1 cellular context compared by ENCODE assay signal in the genomic region with DNA sequence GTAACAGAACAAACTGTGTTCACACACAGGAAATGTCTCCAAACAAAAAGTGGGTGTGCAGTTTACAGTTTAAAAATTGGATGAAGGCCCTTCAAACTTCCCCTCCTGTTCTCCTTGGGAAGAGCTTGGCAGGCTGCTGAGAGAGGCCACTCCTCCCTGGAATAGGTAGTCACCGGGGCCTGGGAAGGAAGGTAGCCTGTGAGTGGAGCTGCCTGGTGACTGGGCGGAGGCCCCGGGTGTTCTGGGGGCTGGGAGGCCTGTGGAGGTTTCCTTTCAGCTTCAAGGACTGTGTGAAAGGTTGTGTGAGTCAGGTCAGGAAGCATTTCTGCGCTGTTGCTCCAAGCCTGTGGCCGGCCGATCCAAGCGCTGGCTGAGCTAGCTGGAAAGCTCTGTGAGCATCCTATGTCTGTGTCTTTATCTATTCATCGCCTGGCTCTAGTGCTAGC.
TF ChIP-seq lines count a peak whose summit lies in the region.

No MANE protein-coding gene starts in this region.

TF ChIP-seq in SK-N-SH, 30 proteins besides CTCF, POLR2A, EP300 and RAD21 (continued from another document):
- TF ChIP-seq, protein P1, sequence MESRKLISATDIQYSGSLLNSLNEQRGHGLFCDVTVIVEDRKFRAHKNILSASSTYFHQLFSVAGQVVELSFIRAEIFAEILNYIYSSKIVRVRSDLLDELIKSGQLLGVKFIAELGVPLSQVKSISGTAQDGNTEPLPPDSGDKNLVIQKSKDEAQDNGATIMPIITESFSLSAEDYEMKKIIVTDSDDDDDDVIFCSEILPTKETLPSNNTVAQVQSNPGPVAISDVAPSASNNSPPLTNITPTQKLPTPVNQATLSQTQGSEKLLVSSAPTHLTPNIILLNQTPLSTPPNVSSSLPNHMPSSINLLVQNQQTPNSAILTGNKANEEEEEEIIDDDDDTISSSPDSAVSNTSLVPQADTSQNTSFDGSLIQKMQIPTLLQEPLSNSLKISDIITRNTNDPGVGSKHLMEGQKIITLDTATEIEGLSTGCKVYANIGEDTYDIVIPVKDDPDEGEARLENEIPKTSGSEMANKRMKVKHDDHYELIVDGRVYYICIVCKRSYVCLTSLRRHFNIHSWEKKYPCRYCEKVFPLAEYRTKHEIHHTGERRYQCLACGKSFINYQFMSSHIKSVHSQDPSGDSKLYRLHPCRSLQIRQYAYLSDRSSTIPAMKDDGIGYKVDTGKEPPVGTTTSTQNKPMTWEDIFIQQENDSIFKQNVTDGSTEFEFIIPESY (IDR thresholded peaks at IDR 0.05; ENCODE audit: borderline replicate concordance, low read depth) = no peak; the same call in 1 of the 2 replicates
- TF ChIP-seq POLR2AphosphoS5 (IDR thresholded peaks at IDR 0.05; ENCODE audit: low read depth, low read length) (peak; percentile 53; the same call in 1 of the 2 replicates), SIN3A (IDR thresholded peaks at IDR 0.05; ENCODE audit: borderline replicate concordance, low read depth, low read length) (peak; percentile 54; the same call in 1 of the 2 replicates), NFIC (IDR thresholded peaks at IDR 0.05; ENCODE audit: borderline replicate concordance) (peak; percentile 44; the same call in 1 of the 2 replicates), TAF1 (IDR thresholded peaks at IDR 0.05; ENCODE audit: borderline replicate concordance, low read depth, low read length) (peak; percentile 67; the same call in 1 of the 2 replicates), MEF2A (IDR thresholded peaks at IDR 0.05; ENCODE audit: borderline replicate concordance, low read depth) (no peak), MXI1 (IDR thresholded peaks at IDR 0.05; ENCODE audit: low read depth, low read length) (no peak), TCF12 (IDR thresholded peaks at IDR 0.05) (peak; percentile 66), RXRA (IDR thresholded peaks at IDR 0.05; ENCODE audit: borderline replicate concordance, low read depth) (peak; percentile 84), FOXM1 (IDR thresholded peaks at IDR 0.05; ENCODE audit: low read depth) (no peak), FOXJ3 (CRISPR knock-in tag; IDR thresholded peaks at IDR 0.05) (no peak), JUND (IDR thresholded peaks at IDR 0.05) (peak; percentile 71), FOSL2 (IDR thresholded peaks at IDR 0.05; ENCODE audit: borderline replicate concordance, low read depth) (peak; percentile 64; the same call in 1 of the 2 replicates), TEAD4 (IDR thresholded peaks at IDR 0.05; ENCODE audit: borderline replicate concordance, insufficient read depth) (0 out of 2 replicates have a peak, but pooled peaks have one; percentile 32)
- TF ChIP-seq, protein P2, sequence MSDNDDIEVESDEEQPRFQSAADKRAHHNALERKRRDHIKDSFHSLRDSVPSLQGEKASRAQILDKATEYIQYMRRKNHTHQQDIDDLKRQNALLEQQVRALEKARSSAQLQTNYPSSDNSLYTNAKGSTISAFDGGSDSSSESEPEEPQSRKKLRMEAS (IDR thresholded peaks at IDR 0.05; ENCODE audit: low read depth) = no peak
- TF ChIP-seq, protein P3, sequence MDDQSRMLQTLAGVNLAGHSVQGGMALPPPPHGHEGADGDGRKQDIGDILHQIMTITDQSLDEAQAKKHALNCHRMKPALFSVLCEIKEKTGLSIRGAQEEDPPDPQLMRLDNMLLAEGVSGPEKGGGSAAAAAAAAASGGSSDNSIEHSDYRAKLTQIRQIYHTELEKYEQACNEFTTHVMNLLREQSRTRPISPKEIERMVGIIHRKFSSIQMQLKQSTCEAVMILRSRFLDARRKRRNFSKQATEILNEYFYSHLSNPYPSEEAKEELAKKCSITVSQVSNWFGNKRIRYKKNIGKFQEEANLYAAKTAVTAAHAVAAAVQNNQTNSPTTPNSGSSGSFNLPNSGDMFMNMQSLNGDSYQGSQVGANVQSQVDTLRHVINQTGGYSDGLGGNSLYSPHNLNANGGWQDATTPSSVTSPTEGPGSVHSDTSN (IDR thresholded peaks at IDR 0.05) = peak; percentile 60
TF ChIP-seq in SK-N-SH: peak in this region for 10.
